8 cellular contexts compared by ENCODE assay signal in genomic region chr2:46297546-46298271, GRCh38. TPM values are rescaled to one million over a fixed set of nuclear protein-coding genes. Genes with fewer than 3 reads are reported as not detected.
DNase-seq lines count a peak whose midpoint lies in the region; ATAC-seq, FAIRE-seq and TF ChIP-seq lines count a peak whose summit lies in the region.

No MANE protein-coding gene starts in this region.

- no peak overlapping the region for H3K9ac ChIP-seq in neural progenitor cell

- TF ChIP-seq POLR2A in GM12892 (IDR thresholded peaks at IDR 0.05; ENCODE audit: low read depth, low read length): no peak

- peaks cover 65% of the 10 kb centered on the region for H3K27me3 Mint-ChIP-seq in activated T-cell treated with anti-CD3 and anti-CD28 coated beads, Interleukin-2, amount 50 U/mL, for 24 hours
- peaks cover 79% of the 10 kb centered on the region for H3K27me3 Mint-ChIP-seq in neural progenitor cell (ENCODE audit: insufficient read depth, low read depth)

- peak overlapping the region; percentile 18 for H3K27ac Mint-ChIP-seq in activated T-cell treated with anti-CD3 and anti-CD28 coated beads, Interleukin-2, amount 50 U/mL, for 24 hours
- no peak overlapping the region for H3K27ac Mint-ChIP-seq in neural progenitor cell

- H3K27me3 ChIP-seq in neural progenitor cell (peaks cover 84% of the 10 kb centered on the region), thymus (ENCODE audit: control insufficient read depth, insufficient read depth) (peaks cover 69% of the 10 kb centered on the region)

- H3F3A ChIP-seq in neural progenitor cell (ENCODE audit: low read depth): peaks cover 15% of the 10 kb centered on the region

- H3K27ac ChIP-seq in neural progenitor cell: no peak overlapping the region
- peak overlapping the region; percentile 60 for H3K27ac ChIP-seq in thymus (ENCODE audit: low read depth)

- peaks cover 26% of the 10 kb centered on the region for H3K4me1 Mint-ChIP-seq in activated T-cell treated with anti-CD3 and anti-CD28 coated beads, Interleukin-2, amount 50 U/mL, for 24 hours (ENCODE audit: low read depth)
- H3K4me1 Mint-ChIP-seq in neural progenitor cell: peaks cover 22% of the 10 kb centered on the region

- H3K4me3 ChIP-seq in fibroblast of mammary gland (ENCODE audit: control insufficient read depth, low read depth, low read length): peak overlapping the region; percentile 77
- peak overlapping the region; percentile 62 for H3K4me3 ChIP-seq in neural progenitor cell
- H3K4me3 ChIP-seq in thymus (ENCODE audit: low read length): peak overlapping the region; percentile 70

- peak overlapping the region; percentile 81 for H3K4me3 Mint-ChIP-seq in activated T-cell treated with anti-CD3 and anti-CD28 coated beads, Interleukin-2, amount 50 U/mL, for 24 hours
- peak overlapping the region; percentile 87 for H3K4me3 Mint-ChIP-seq in neural progenitor cell

- no peak for FAIRE-seq in GM12892 (lab: Jason Lieb, UNC)

- H4K20me1 ChIP-seq in neural progenitor cell (ENCODE audit: low read depth): peaks cover 33% of the 10 kb centered on the region

- DNase-seq in GM12892 (ENCODE audit: insufficient read length) (peak; percentile 59), NCI-H345 treated with DMSO at 0.1 percent for 48 hours (lab: John Stamatoyannopoulos, UW; ENCODE audit: unreplicated experiment) (peak; percentile 22), fibroblast of mammary gland (ENCODE audit: low read depth) (no peak), neural progenitor cell (ENCODE audit: low spot score) (peak; percentile 57), dermis blood vessel endothelial cell (no peak)
- peak; percentile 76 for DNase-seq in activated T-cell treated with anti-CD3 and anti-CD28 coated beads, Interleukin-2, amount 50 U/mL, for 24 hours

- H3K4me2 ChIP-seq in neural progenitor cell: peak overlapping the region; percentile 96

- WGBS in thymus: 1% methylated on average over 65 of the region's 65 CpGs

- H3K4me1 ChIP-seq in neural progenitor cell (no peaks in the 10 kb centered on the region), thymus (ENCODE audit: control insufficient read depth, insufficient read depth, low read length) (peaks cover 8% of the 10 kb centered on the region)

- H2AFZ ChIP-seq in neural progenitor cell (replicated peaks): peak overlapping the region; percentile 72

- H3K79me2 ChIP-seq in neural progenitor cell (ENCODE audit: low read depth): no peaks in the 10 kb centered on the region

- no peaks in the 10 kb centered on the region for H3K9me3 Mint-ChIP-seq in activated T-cell treated with anti-CD3 and anti-CD28 coated beads, Interleukin-2, amount 50 U/mL, for 24 hours
- H3K9me3 Mint-ChIP-seq in neural progenitor cell: peaks cover 3% of the 10 kb centered on the region

- TF ChIP-seq CTCF in fibroblast of mammary gland (conservative IDR thresholded peaks at IDR 0.05; ENCODE audit: control insufficient read depth, insufficient read depth, low read depth, low read length) (no peak), neural progenitor cell (IDR thresholded peaks at IDR 0.05) (no peak)

- no peaks in the 10 kb centered on the region for H3K36me3 ChIP-seq in neural progenitor cell
- H3K36me3 ChIP-seq in thymus (ENCODE audit: control insufficient read depth, insufficient read depth): no peaks in the 10 kb centered on the region

- peak; percentile 35 for ATAC-seq in HG02678 (IDR thresholded peaks at IDR 0.05; ENCODE audit: unreplicated experiment)

- no peaks in the 10 kb centered on the region for H3K36me3 Mint-ChIP-seq in activated T-cell treated with anti-CD3 and anti-CD28 coated beads, Interleukin-2, amount 50 U/mL, for 24 hours (ENCODE audit: low read depth)
- H3K36me3 Mint-ChIP-seq in neural progenitor cell: no peaks in the 10 kb centered on the region

- H3K9me3 ChIP-seq in neural progenitor cell (ENCODE audit: low read depth) (no peaks in the 10 kb centered on the region), thymus (ENCODE audit: control insufficient read depth) (peaks cover 1% of the 10 kb centered on the region)

RNA-seq across cellular contexts. Expression of gene EPAS1, which starts 0.5 kb away (rescaled TPM):
- 0.11 TPM for polyA plus RNA-seq in GM12892 (2012; ENCODE audit: missing spikeins)
- total RNA-seq in neural progenitor cell (ENCODE audit: low replicate concordance) (0.15 and 1.1 TPM in 2 replicates), dermis blood vessel endothelial cell (283 and 362 TPM in 2 replicates)
- polyA plus RNA-seq in thymus: 48.9 TPM

Comparison
In these comparisons a context has a peak if more than half of its experiments do, and no peak if none do; other contexts are left out.
1. DNase-seq: peak in GM12892 (single experiment), NCI-H345 treated with DMSO at 0.1 percent for 48 hours (single experiment), activated T-cell treated with anti-CD3 and anti-CD28 coated beads, Interleukin-2, amount 50 U/mL, for 24 hours (single experiment) and neural progenitor cell (single experiment); none in fibroblast of mammary gland (single experiment) and dermis blood vessel endothelial cell (single experiment).
2. RNA of gene EPAS1, which starts 0.5 kb away (total RNA-seq): 283 to 362 TPM in dermis blood vessel endothelial cell; 0.15 to 1.1 TPM in neural progenitor cell; every median in the first group is over 100 times any median in the second.
3. Peak in every context shown above with its lines, with median percentiles within 50 percentile points of each other: H3K4me3 ChIP-seq.